ENCODE assay signal across 17 cellular contexts in genomic region chr10:21160116-21160515, GRCh38.
DNase-seq lines count a peak whose midpoint lies in the region; ATAC-seq and TF ChIP-seq lines count a peak whose summit lies in the region.
"Had no signal": no experiment of that assay in that cellular context is flagged by ENCODE, and none has a peak within 500 bp of the region (broad histone marks: within the 10 kb centered on the region; RNA-seq: fewer than 3 reads in every experiment).

No MANE protein-coding gene starts in this region.

- ATAC-seq in left colon: peak; percentile 84
- no peak for ATAC-seq in HG03457 (IDR thresholded peaks at IDR 0.05; ENCODE audit: unreplicated experiment)
- ATAC-seq in HG02798 (IDR thresholded peaks at IDR 0.05; ENCODE audit: poor library complexity, unreplicated experiment): no peak
- ATAC-seq in right lobe of liver: no peak
- ATAC-seq: natural killer cell treated with Interleukin-12 subunit alpha and Interleukin-12 subunit beta and Interleukin-15 and Interleukin-18, amount 100 ng/mL, for 72 hours had no signal

- intact Hi-C loops in left colon (cut with DNase I, micrococcal nuclease) (no loop called here), right lobe of liver (cut with DNase I) (no loop called here)

- H3K9me3 ChIP-seq in right lobe of liver: no peaks in the 10 kb centered on the region
- H3K9me3 ChIP-seq: esophagus muscularis mucosa had no signal

- 52% methylated on average over 4 of the region's 4 CpGs for WGBS in right lobe of liver (ENCODE audit: insufficient coverage, low coverage, low lambda C conversion rate, missing lambda C conversion rate)

- H3K27ac ChIP-seq in right lobe of liver: no peak overlapping the region
- H3K27ac ChIP-seq: esophagus muscularis mucosa, HL-60, spleen had no signal

- no peaks in the 10 kb centered on the region for H3K36me3 ChIP-seq in right lobe of liver
- H3K36me3 ChIP-seq: esophagus muscularis mucosa, spleen had no signal

- H3K27me3 ChIP-seq in right lobe of liver: no peaks in the 10 kb centered on the region

- no peak overlapping the region for H3K4me3 ChIP-seq in right lobe of liver
- H3K4me3 ChIP-seq: esophagus muscularis mucosa, spleen had no signal

- H3K4me1 ChIP-seq in right lobe of liver: no peaks in the 10 kb centered on the region
- H3K4me1 ChIP-seq: esophagus muscularis mucosa, spleen had no signal

- DNase-seq in DMS153 treated with DMSO at 0.1 percent for 48 hours (lab: John Stamatoyannopoulos, UW; ENCODE audit: unreplicated experiment) (peak; percentile 65), NCI-H128 (lab: John Stamatoyannopoulos, UW; ENCODE audit: unreplicated experiment) (peak; percentile 13), NCI-H69 (lab: John Stamatoyannopoulos, UW) (peak; percentile 89), left colon (no peak), right lobe of liver (no peak)
- DNase-seq: activated B cell treated with CpG ODN at 0.5 μM for 24 hours, AML-193, GF-D8, KBM-7, NCI-H1694 treated with DMSO at 0.1 percent for 48 hours, spleen, T-helper 1 cell had no signal

- no peak for TF ChIP-seq POLR2A in right lobe of liver (IDR thresholded peaks at IDR 0.05)

- TF ChIP-seq CTCF in right lobe of liver (IDR thresholded peaks at IDR 0.05): no peak

Comparison
In these comparisons a context has a peak if more than half of its experiments do, and no peak if none do; other contexts are left out.
1. DNase-seq: peak in DMS153 treated with DMSO at 0.1 percent for 48 hours (single experiment), NCI-H128 (single experiment) and NCI-H69 (single experiment); none in left colon (0 of 2) and right lobe of liver (0 of 3).